Comparison of ENCODE assay signal across 4 cellular contexts in genomic region chr13:18618442-18618841, GRCh38.
DNase-seq lines count a peak whose midpoint lies in the region; ATAC-seq, FAIRE-seq and TF ChIP-seq lines count a peak whose summit lies in the region.
"Not testable (repeated sequence)": the region's sequence is repeated elsewhere in the genome, so short reads cannot be mapped to it uniquely, and the experiment has no call there.

No MANE protein-coding gene starts in this region.

- H3K36me3 ChIP-seq in bronchial epithelial cell (ENCODE audit: control insufficient read depth, insufficient read depth, low read length); liver (ENCODE audit: control insufficient read depth in 4 of 4, insufficient read depth in 3 of 4, low read depth in 1 of 4, low read length in 3 of 4); right lobe of liver: not testable (repeated sequence)

- H3K4me3 ChIP-seq in bronchial epithelial cell (ENCODE audit: low read depth, low read length); liver (ENCODE audit: low read depth in 1 of 3, low read length in 3 of 3); right lobe of liver: not testable (repeated sequence)

- not testable (repeated sequence) for H3K9ac ChIP-seq in liver (ENCODE audit: low read depth in 1 of 2, low read length in 2 of 2)

- not testable (repeated sequence) for H3K9me3 ChIP-seq in liver (ENCODE audit: control insufficient read depth in 4 of 4, low read length in 3 of 4); right lobe of liver

- ATAC-seq in left lobe of liver (peak; percentile 22), right lobe of liver (peak in 2 of 4 donors; percentile 49 to 50)

- H3K27me3 ChIP-seq in bronchial epithelial cell (ENCODE audit: control insufficient read depth, insufficient read depth, low read length); liver (ENCODE audit: control insufficient read depth in 4 of 4, insufficient read depth in 4 of 4, low read length in 3 of 4); right lobe of liver: not testable (repeated sequence)

- 29% methylated on average over 3 of the region's 4 CpGs for WGBS in liver
- 23% methylated on average over 3 of the region's 4 CpGs for WGBS in right lobe of liver (ENCODE audit: insufficient coverage, low coverage, low lambda C conversion rate, missing lambda C conversion rate)

- not testable (repeated sequence) for TF ChIP-seq CTCF in bronchial epithelial cell (IDR thresholded peaks at IDR 0.05; ENCODE audit: insufficient read depth, low read length, severe bottlenecking); liver (IDR thresholded peaks at IDR 0.05; ENCODE audit: low read depth, low read length, missing input control); right lobe of liver (IDR thresholded peaks at IDR 0.05)

- H3K27ac ChIP-seq in liver (ENCODE audit: low read depth in 1 of 2, low read length in 2 of 2) = not testable (repeated sequence)
- H3K27ac ChIP-seq in right lobe of liver = peak overlapping the region in 1 of 3 donors; percentile 35

- TF ChIP-seq RAD21 in liver (IDR thresholded peaks at IDR 0.05) = not testable (repeated sequence)

- not testable (repeated sequence) for DNase-seq in bronchial epithelial cell (ENCODE audit: low read depth)
- DNase-seq in left lobe of liver (ENCODE audit: low spot score) (peak; percentile 67), right lobe of liver (peak; percentile 23 to 83 (median 65))

- H3K4me1 ChIP-seq in liver (ENCODE audit: control insufficient read depth in 4 of 4, insufficient read depth in 4 of 4, low read length in 3 of 4); right lobe of liver: not testable (repeated sequence)

- intact Hi-C loops in right lobe of liver (cut with DNase I) = not testable (repeated sequence)

- TF ChIP-seq POLR2A in right lobe of liver (IDR thresholded peaks at IDR 0.05) = not testable (repeated sequence)

- peak; percentile 40 for FAIRE-seq in bronchial epithelial cell (lab: Jason Lieb, UNC)

TF ChIP-seq in liver, 16 proteins besides CTCF, POLR2A, EP300 and RAD21:
- TF ChIP-seq SP1 (IDR thresholded peaks at IDR 0.05) = peak; percentile 34
- TF ChIP-seq HNF4A (conservative IDR thresholded peaks at IDR 0.05) = peak; percentile 54 to 61
- peak in 1 of 2 donors; percentile 33 for TF ChIP-seq JUND (IDR thresholded peaks at IDR 0.05)
- TF ChIP-seq RXRA (IDR thresholded peaks at IDR 0.05) = peak; percentile 58 to 59
